Comparison of ENCODE assay signal across 8 cellular contexts in the genomic region with DNA sequence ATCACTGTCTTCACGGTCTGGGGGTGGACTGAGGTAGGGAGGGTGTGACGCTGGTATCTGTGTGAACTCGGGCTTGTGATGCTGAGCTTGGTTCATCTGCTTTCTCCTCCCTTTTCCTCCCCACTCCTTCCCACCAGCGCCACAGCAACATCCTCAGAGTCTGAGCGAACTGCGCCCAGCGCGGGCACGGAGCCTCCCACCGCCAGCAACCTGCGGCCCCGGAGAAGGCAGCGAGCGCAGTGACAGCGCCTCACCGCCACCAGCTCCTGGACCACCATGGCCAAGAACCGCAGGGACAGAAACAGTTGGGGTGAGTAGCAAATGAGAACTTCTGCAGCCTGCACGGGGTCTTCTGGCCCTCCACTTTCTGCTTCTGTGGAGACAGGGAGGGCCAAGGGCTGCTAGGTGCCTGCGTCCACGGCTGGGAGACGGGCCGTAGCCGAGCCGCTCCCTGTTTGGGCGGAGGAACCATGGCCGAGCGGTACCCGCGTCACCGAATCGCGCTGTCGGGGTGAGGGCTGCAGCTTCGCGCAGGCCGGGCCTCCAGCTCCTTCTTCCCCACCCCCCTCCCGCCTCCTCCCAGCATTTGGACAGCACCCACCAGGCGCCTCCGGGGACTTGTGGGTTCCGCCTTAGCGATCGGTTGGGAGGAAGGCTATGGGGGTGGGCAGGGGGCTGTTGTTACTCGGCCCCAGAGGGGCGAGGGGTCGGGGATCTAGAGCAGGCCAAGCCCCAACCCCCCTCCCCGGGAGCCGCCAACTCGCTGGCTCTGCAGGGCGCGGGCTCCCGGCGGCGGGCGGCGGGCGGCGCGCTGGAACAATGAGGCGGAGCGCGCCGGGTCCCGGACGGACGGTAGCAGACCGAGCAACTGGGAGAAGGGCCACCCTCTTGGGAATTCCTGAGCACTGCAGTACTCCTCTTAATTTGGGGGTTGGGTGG. TPM values are rescaled to one million over a fixed set of nuclear protein-coding genes. Genes with fewer than 3 reads are reported as not detected.
DNase-seq lines count a peak whose midpoint lies in the region; ATAC-seq and TF ChIP-seq lines count a peak whose summit lies in the region.

A gene (plus strand): TSS at position 156 of the 939 bp plus-strand sequence. CDS start 121 bp downstream, at position 277.

- ATAC-seq in IMR-90 (ENCODE audit: low read depth) (peak; percentile 91), thoracic aorta (ENCODE audit: insufficient number of reproducible peaks, low FRiP score, low read depth) (peak; percentile 69), HG02798 (IDR thresholded peaks at IDR 0.05; ENCODE audit: poor library complexity, unreplicated experiment) (no peak)

- H2BK20ac ChIP-seq in IMR-90 (ENCODE audit: low read depth, low read length) = no peak within 1 kb of the TSS; the same call in 1 of the 2 replicates

- H4K5ac ChIP-seq in IMR-90 (ENCODE audit: low read depth, low read length) = peak within 1 kb of the TSS; percentile 66

- peak within 1 kb of the TSS; percentile 89 for H3K23ac ChIP-seq in IMR-90 (ENCODE audit: low read depth, low read length)

- intact Hi-C loops in IMR-90 (cut with micrococcal nuclease) = no loop called here

- no peaks in the 10 kb centered on the region for H3K4me1 ChIP-seq in IMR-90 (ENCODE audit: control insufficient read depth, insufficient read depth, low read length)
- peaks cover 3 to 11% of the 10 kb centered on the region in 2 donors for H3K4me1 ChIP-seq in thoracic aorta (ENCODE audit: control insufficient read depth in 1 of 2, low read depth in 2 of 2)

- TF ChIP-seq CTCF in IMR-90 (conservative IDR thresholded peaks at IDR 0.05; ENCODE audit: low read depth, low read length) = no peak
- no peak for TF ChIP-seq CTCF in nephron (IDR thresholded peaks at IDR 0.05; ENCODE audit: unreplicated experiment in 3 of 3)
- TF ChIP-seq CTCF in thoracic aorta (IDR thresholded peaks at IDR 0.05) = no peak

- peak within 1 kb of the TSS; percentile 71 to 85; a peak in 3 of 4 replicates for H4K8ac ChIP-seq in IMR-90 (ENCODE audit: low read depth in 2 of 2, low read length in 2 of 2)

- H3K36me3 ChIP-seq in IMR-90 (ENCODE audit: control insufficient read depth, insufficient read depth, low read length) = no peaks in the 10 kb centered on the region
- H3K36me3 ChIP-seq in thoracic aorta = no peaks in the 10 kb centered on the region

- 0 out of 2 replicates have a peak, but pooled peaks have one; percentile 5 for TF ChIP-seq POLR2A in IMR-90 (IDR thresholded peaks at IDR 0.05; ENCODE audit: low read depth, low read length)

- H3K9me1 ChIP-seq in IMR-90 (ENCODE audit: insufficient read depth, low read length) = no peaks in the 10 kb centered on the region

- H4K20me1 ChIP-seq in IMR-90 (ENCODE audit: insufficient read depth, low read length) = no peaks in the 10 kb centered on the region

- H2AK5ac ChIP-seq in IMR-90 (ENCODE audit: low read depth, low read length) = 0 out of 2 replicates have a peak within 1 kb of the TSS, but pooled peaks have one; percentile 15

- CTCF ChIA-PET in IMR-90 (lab: Yijun Ruan, JAX) = interaction anchor here (1.7 kb wide), 1 partner anchor 17 kb away, joined by 4 read pairs; no protein-coding TSS in a partner anchor

- peak within 1 kb of the TSS; percentile 70; the same call in 1 of the 3 replicates for H2BK15ac ChIP-seq in IMR-90 (ENCODE audit: low read depth, low read length)

- peak; percentile 85 for DNase-seq in GM03348 (ENCODE audit: low spot score)
- peak; percentile 74 for DNase-seq in IMR-90
- DNase-seq in activated naive CD4-positive, alpha-beta T cell treated with anti-CD3 and anti-CD28 coated beads, Interleukin-2, amount 50 U/mL, for 16 hours = peak; percentile 39
- DNase-seq in foreskin melanocyte = peak; percentile 50
- DNase-seq in thoracic aorta (ENCODE audit: low spot score) = peak; percentile 19

- H2BK5ac ChIP-seq in IMR-90 (ENCODE audit: low read depth, low read length, poor library complexity, severe bottlenecking) = peak within 1 kb of the TSS; percentile 62

- 0% methylated on average over 8 of the region's 66 CpGs; no CpG with 5 or more reads in 1 of the 2 experiments for WGBS in IMR-90 (ENCODE audit: extremely low coverage in 2 of 2, insufficient read length in 1 of 2), 2 experiments

- H2AFZ ChIP-seq in IMR-90 (replicated peaks; ENCODE audit: low read length, poor library complexity) = peak within 1 kb of the TSS; percentile 90

- no TSS peak for BruUV-seq in IMR-90 (replicated peaks; lab: Mats Ljungman, UMichigan)

- no peak for TF ChIP-seq RAD21 in IMR-90 (IDR thresholded peaks at IDR 0.05; ENCODE audit: low read length)

- H3K36me3 Mint-ChIP-seq in nephron (ENCODE audit: low read depth) = no peaks in the 10 kb centered on the region

- H3K27ac Mint-ChIP-seq in nephron = peak within 1 kb of the TSS; percentile 66 to 73 (median 71)

- peaks cover 2 to 7% of the 10 kb centered on the region in 2 experiments; a peak in 1 of 4 replicates for H3K79me1 ChIP-seq in IMR-90 (ENCODE audit: low read depth in 1 of 2, low read length in 2 of 2)

- H3K14ac ChIP-seq in IMR-90 (replicated peaks; ENCODE audit: low read depth, low read length) = peak within 1 kb of the TSS; percentile 62

- H3K4ac ChIP-seq in IMR-90 (ENCODE audit: low read depth, low read length) = peak within 1 kb of the TSS; percentile 55

- dilution Hi-C loops in IMR-90 (cut with HindIII; ENCODE audit: low sequenced_read_pairs, unreplicated experiment) = no loop called here

- peak within 1 kb of the TSS; percentile 92 for H3K4me3 ChIP-seq in IMR-90 (ENCODE audit: insufficient read depth, low read depth, low read length)
- peak within 1 kb of the TSS; percentile 74 for H3K4me3 ChIP-seq in thoracic aorta

- in situ Hi-C loops in IMR-90 (cut with MboI; ENCODE audit: low sequenced_read_pairs) = no loop called here

- H3K27me3 ChIP-seq in IMR-90 (ENCODE audit: control insufficient read depth, insufficient read depth, low read length) (no peaks in the 10 kb centered on the region), thoracic aorta (replicated peaks; ENCODE audit: insufficient read depth) (no peaks in the 10 kb centered on the region)

- H3K27me3 Mint-ChIP-seq in nephron (ENCODE audit: low read depth) = peaks cover 38% of the 10 kb centered on the region

- H3K4me2 ChIP-seq in IMR-90 (ENCODE audit: low read depth, low read length) = peak within 1 kb of the TSS; percentile 88

- H4K91ac ChIP-seq in IMR-90 (ENCODE audit: insufficient read depth, low read depth, low read length) = peak within 1 kb of the TSS; percentile 37; the same call in 1 of the 2 replicates

- POLR2A ChIA-PET in IMR-90 (lab: Charles Lee; ENCODE audit: unreplicated experiment) = interaction anchor here (0.5 to 0.6 kb wide), 2 partner anchors 213 to 248 kb away, joined by 3 read pairs; a partner anchor contains a TSS

- H2AK9ac ChIP-seq in IMR-90 (replicated peaks; ENCODE audit: low read depth, low read length, poor library complexity) = peak within 1 kb of the TSS; percentile 89

- H3K27ac ChIP-seq in IMR-90 (ENCODE audit: insufficient read depth, low read length) (peak within 1 kb of the TSS; percentile 81), thoracic aorta (peak within 1 kb of the TSS; percentile 83 to 97)

- peak within 1 kb of the TSS; percentile 72; the same call in 1 of the 2 replicates for H3K56ac ChIP-seq in IMR-90 (ENCODE audit: extremely low read depth, insufficient read depth, low read length)

- peak within 1 kb of the TSS; percentile 87 for H3K9ac ChIP-seq in IMR-90 (ENCODE audit: low read depth, low read length)

- peak within 1 kb of the TSS; percentile 82 to 88 (median 84) for H3K4me3 Mint-ChIP-seq in nephron

- peaks cover 5% of the 10 kb centered on the region for H3K4me1 Mint-ChIP-seq in nephron

- no peaks in the 10 kb centered on the region for H3K9me3 Mint-ChIP-seq in nephron

- peak within 1 kb of the TSS; percentile 12; the same call in 1 of the 2 replicates for H2BK120ac ChIP-seq in IMR-90 (ENCODE audit: low read depth, low read length)

- no peaks in the 10 kb centered on the region for H3K9me3 ChIP-seq in IMR-90 (ENCODE audit: control insufficient read depth, insufficient read depth, low read length)
- H3K9me3 ChIP-seq in thoracic aorta = no peaks in the 10 kb centered on the region

- peak within 1 kb of the TSS; percentile 40; the same call in 1 of the 2 replicates for H3K18ac ChIP-seq in IMR-90 (ENCODE audit: low read depth, low read length)

TF ChIP-seq in IMR-90, 13 proteins besides CTCF, POLR2A, EP300 and RAD21:
- TF ChIP-seq MAZ (IDR thresholded peaks at IDR 0.05; ENCODE audit: borderline replicate concordance, low read depth, low read length) (peak; percentile 64; the same call in 1 of the 2 replicates), SMC3 (IDR thresholded peaks at IDR 0.05; ENCODE audit: low read depth, low read length) (no peak), MXI1 (IDR thresholded peaks at IDR 0.05; ENCODE audit: borderline replicate concordance, low read depth, low read length) (peak; percentile 74; the same call in 1 of the 2 replicates)
TF ChIP-seq in IMR-90: peak in this region for 2.

RNA-seq across cellular contexts. Expression of the gene that starts here (rescaled TPM):
- total RNA-seq in IMR-90 (2012; rRNA removed) (10.3 and 12.2 TPM in 2 replicates), thoracic aorta (10 to 100 TPM in 1 of 2 donors, 1 to 10 TPM in 1; 9.5 to 14.3 TPM)
- 5.3 and 6.0 TPM in 2 replicates for polyA plus RNA-seq in IMR-90 (2012; rRNA removed)
- polyA plus RNA-seq in IMR-90 (2012; cell fraction: cytosol; rRNA removed) = 1.5 and 3.6 TPM in 2 replicates
- polyA plus RNA-seq in IMR-90 (2012; cell fraction: nucleus; rRNA removed; ENCODE audit: low replicate concordance) = 2.4 and 3.9 TPM in 2 replicates
- polyA plus RNA-seq in PFSK-1 (2012; ENCODE audit: insufficient read length, low read depth) = 0.82 TPM

Comparison
In these comparisons a context has a peak if more than half of its experiments do, and no peak if none do; other contexts are left out.
1. DNase-seq: peak in every context shown above with its lines; median percentile 85 in GM03348; 74 in IMR-90; 50 in foreskin melanocyte; 39 in activated naive CD4-positive, alpha-beta T cell treated with anti-CD3 and anti-CD28 coated beads, Interleukin-2, amount 50 U/mL, for 16 hours; 19 in thoracic aorta.